In the genomic region with DNA sequence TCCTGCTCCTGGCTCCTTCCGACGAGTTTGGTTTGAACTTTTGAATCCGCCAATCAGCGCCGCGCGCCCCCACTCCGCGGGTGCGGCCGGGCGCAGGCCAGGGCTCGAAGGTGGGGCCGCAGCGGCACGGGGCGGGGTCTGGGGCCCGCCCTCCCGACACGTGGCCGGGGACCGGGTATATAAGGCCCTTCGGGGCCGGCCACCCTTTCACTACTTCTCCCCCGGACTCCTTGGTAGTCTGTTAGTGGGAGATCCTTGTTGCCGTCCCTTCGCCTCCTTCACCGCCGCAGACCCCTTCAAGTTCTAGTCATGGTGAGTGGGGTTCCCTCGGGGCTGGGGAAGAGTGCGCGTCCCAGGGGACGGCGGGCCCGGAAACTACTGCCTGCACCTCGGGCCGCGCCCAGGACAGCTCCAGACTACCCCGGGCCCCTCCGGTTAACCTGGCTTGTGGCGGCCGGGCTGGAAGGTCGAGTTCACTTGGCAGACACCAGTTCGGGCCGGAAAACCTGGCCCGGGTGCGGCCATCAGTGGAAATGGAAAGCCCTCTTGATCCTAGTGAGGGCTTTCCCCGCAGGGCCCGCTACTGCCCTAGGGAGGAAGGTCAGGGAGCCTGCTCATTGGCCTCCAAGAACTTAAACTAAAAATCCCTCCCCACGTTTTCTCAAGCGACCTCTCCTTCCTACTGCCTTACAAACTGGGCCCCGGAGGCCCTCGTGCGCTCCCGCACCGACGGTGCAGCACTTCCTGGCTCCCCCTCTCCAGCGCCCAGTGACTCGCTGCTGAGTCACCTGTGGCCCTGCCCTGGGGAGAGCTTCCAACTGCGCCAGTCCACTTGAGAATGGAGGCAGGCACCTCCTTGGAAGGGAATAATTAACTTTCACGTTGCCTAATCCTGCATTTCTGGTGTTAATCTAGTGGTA, we compare ENCODE assay signal across 8 cellular contexts. TPM values are rescaled to one million over a fixed set of nuclear protein-coding genes. Genes with fewer than 3 reads are reported as not detected.
DNase-seq lines count a peak whose midpoint lies in the region; ATAC-seq, FAIRE-seq and TF ChIP-seq lines count a peak whose summit lies in the region.

A gene (plus strand): TSS at position 210 of the 920 bp plus-strand sequence. CDS start 100 bp downstream, at position 310.

- DNase-seq in GM06990 (ENCODE audit: extremely low read depth, insufficient read length) (peak; percentile 95), NCI-H1048 (lab: John Stamatoyannopoulos, UW) (peak; percentile 78), SKM-1 treated with dmso at 0.1 percent for 144 hours (lab: John Stamatoyannopoulos, UW; ENCODE audit: unreplicated experiment) (peak; percentile 66), Right ventricle myocardium inferior (ENCODE audit: missing footprints) (peak; percentile 96), pancreas (peak; percentile 92 to 96 (median 95)), thyroid gland (peak; percentile 95)
- peak; percentile 96 for DNase-seq in activated naive CD8-positive, alpha-beta T cell treated with anti-CD3 and anti-CD28 coated beads for 36 hours

- H3K9me3 ChIP-seq in pancreas (no peaks in the 10 kb centered on the region), thyroid gland (no peaks in the 10 kb centered on the region)

- no peaks in the 10 kb centered on the region for H3K9me3 Mint-ChIP-seq in activated naive CD8-positive, alpha-beta T cell treated with anti-CD3 and anti-CD28 coated beads for 36 hours

- H3K36me3 ChIP-seq in GM06990 (ENCODE audit: control insufficient read depth, insufficient read depth, low read length) = peaks cover 2% of the 10 kb centered on the region
- peaks cover 0 to 6% (median under 1%) of the 10 kb centered on the region in 3 donors for H3K36me3 ChIP-seq in pancreas
- H3K36me3 ChIP-seq in thyroid gland = peaks cover 7 to 9% of the 10 kb centered on the region in 2 donors

- peak within 1 kb of the TSS; percentile 97 for H3K27ac Mint-ChIP-seq in activated naive CD8-positive, alpha-beta T cell treated with anti-CD3 and anti-CD28 coated beads for 36 hours

- ATAC-seq in HG02571 (IDR thresholded peaks at IDR 0.05; ENCODE audit: unreplicated experiment) (peak; percentile 89), Right ventricle myocardium inferior (peak; percentile 98), pancreas (peak; percentile 92 to 97 (median 94))

- H3K4me1 ChIP-seq in pancreas = peaks cover 0 to 27% (median 0%) of the 10 kb centered on the region in 3 donors
- peaks cover 10 to 34% of the 10 kb centered on the region in 2 donors for H3K4me1 ChIP-seq in thyroid gland

- TF ChIP-seq CTCF in GM06990 (IDR thresholded peaks at IDR 0.05; ENCODE audit: insufficient read depth, low read length, poor library complexity, severe bottlenecking) (peak; percentile 6), pancreas (IDR thresholded peaks at IDR 0.05) (no peak), thyroid gland (IDR thresholded peaks at IDR 0.05) (no peak)

- intact Hi-C loops in Right ventricle myocardium inferior (cut with DNase I) = no loop called here
- intact Hi-C loops in pancreas (cut with DNase I) = no loop called here
- intact Hi-C loops in thyroid gland (cut with DNase I) = no loop called here

- H3K27me3 ChIP-seq in GM06990 (replicated peaks; ENCODE audit: control insufficient read depth, insufficient read depth, low read length) = no peaks in the 10 kb centered on the region
- H3K27me3 ChIP-seq in pancreas = no peaks in the 10 kb centered on the region
- no peaks in the 10 kb centered on the region for H3K27me3 ChIP-seq in thyroid gland

- peak; percentile 90 to 92 for TF ChIP-seq POLR2A in thyroid gland (IDR thresholded peaks at IDR 0.05)

- peaks cover 41% of the 10 kb centered on the region for H3K36me3 Mint-ChIP-seq in activated naive CD8-positive, alpha-beta T cell treated with anti-CD3 and anti-CD28 coated beads for 36 hours

- H3K4me3 ChIP-seq in GM06990 (replicated peaks; ENCODE audit: low read depth, low read length) = peak within 1 kb of the TSS; percentile 88
- peak within 1 kb of the TSS; percentile 63 to 95 (median 80) for H3K4me3 ChIP-seq in pancreas
- H3K4me3 ChIP-seq in thyroid gland (replicated peaks in 1 of 3) = peak within 1 kb of the TSS; percentile 33 to 77 (median 77)

- H3K4me3 Mint-ChIP-seq in activated naive CD8-positive, alpha-beta T cell treated with anti-CD3 and anti-CD28 coated beads for 36 hours = peak within 1 kb of the TSS; percentile 96

- H3K27ac ChIP-seq in pancreas = peak within 1 kb of the TSS; percentile 95 to 97 (median 96)
- peak within 1 kb of the TSS; percentile 81 to 93 (median 87) for H3K27ac ChIP-seq in thyroid gland

- H3K27me3 Mint-ChIP-seq in activated naive CD8-positive, alpha-beta T cell treated with anti-CD3 and anti-CD28 coated beads for 36 hours = no peaks in the 10 kb centered on the region

- 1 to 2% methylated on average over 58 to 61 of the region's 61 CpGs for WGBS in pancreas, 2 donors
- WGBS in thyroid gland, 2 donors = 0 to 2% methylated on average over 30 to 57 of the region's 61 CpGs

- no peak for FAIRE-seq in pancreas (lab: Jason Lieb, UNC)

- peaks cover 37% of the 10 kb centered on the region for H3K4me1 Mint-ChIP-seq in activated naive CD8-positive, alpha-beta T cell treated with anti-CD3 and anti-CD28 coated beads for 36 hours

RNA-seq across cellular contexts. Expression of the gene that starts here (rescaled TPM):
- 100 to 1,000 TPM; 315 to 343 TPM for total RNA-seq in activated naive CD8-positive, alpha-beta T cell treated with anti-CD3 and anti-CD28 coated beads for 36 hours
- total RNA-seq in Right ventricle myocardium inferior = 86.2 TPM
- 10 to 100 TPM; 20.8 to 47.0 (median 33.5) TPM for total RNA-seq in pancreas
- 10 to 100 TPM; 30.3 to 47.0 TPM for polyA plus RNA-seq in pancreas
- 100 to 1,000 TPM in 3 of 4 donors, 10 to 100 TPM in 1; 80.6 to 385 (median 212) TPM for total RNA-seq in thyroid gland

Comparison
In these comparisons a context has a peak if more than half of its experiments do, and no peak if none do; other contexts are left out.
1. Peak in every context shown above with its lines: DNase-seq, ATAC-seq, H3K4me3 ChIP-seq and H3K27ac ChIP-seq.